ENCODE assay signal across 16 cellular contexts in the genomic region with DNA sequence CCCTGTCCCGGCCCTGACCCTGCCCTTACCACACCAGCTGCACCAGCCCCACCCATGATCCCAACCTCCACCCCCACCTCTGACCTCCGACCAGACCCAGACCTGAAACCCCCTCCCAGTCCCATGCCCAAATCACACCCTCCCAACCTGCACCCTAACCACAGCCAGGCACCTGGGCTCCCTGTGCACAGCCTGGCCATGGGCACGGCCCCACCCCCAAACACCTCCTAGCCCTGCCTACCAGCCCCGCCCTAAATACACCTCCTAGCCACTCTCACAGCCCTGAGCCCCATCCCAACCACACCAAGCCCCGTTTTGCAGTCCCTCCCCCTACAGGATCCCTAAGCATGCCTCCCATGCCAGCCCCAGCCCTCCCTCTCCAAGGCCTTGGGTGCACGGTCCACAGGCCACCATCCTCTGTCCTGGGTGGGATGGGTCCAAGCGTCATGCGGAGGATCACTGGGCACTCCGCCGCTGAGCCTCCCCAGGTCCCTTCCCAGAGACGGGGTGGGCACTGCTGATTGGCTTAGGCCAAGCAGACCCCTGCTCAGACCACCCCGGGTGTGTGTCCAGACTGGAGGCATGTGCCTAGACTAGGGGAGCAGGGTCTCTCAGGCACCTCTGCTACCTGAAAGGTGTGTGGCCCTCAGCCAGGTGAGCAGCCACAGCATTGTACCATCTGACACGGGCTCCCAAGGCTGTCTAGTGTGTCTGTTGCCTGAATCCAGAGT. TPM values are rescaled to one million over a fixed set of nuclear protein-coding genes. Genes with fewer than 3 reads are reported as not detected.
DNase-seq lines count a peak whose midpoint lies in the region; ATAC-seq and TF ChIP-seq lines count a peak whose summit lies in the region.
"Had no signal": no experiment of that assay in that cellular context is flagged by ENCODE, and none has a peak within 500 bp of the region (broad histone marks: within the 10 kb centered on the region; RNA-seq: fewer than 3 reads in every experiment).

No MANE protein-coding gene starts in this region.

- no peak overlapping the region for H3K4me3 ChIP-seq in GM23338
- H3K4me3 ChIP-seq: Peyer's patch had no signal

- H3K4me1 Mint-ChIP-seq in GM23338 (no peaks in the 10 kb centered on the region), WTC11 (no peaks in the 10 kb centered on the region)
- H3K4me1 Mint-ChIP-seq in stimulated activated naive CD8-positive, alpha-beta T cell treated with anti-CD3 and anti-CD28 coated beads, Interleukin-15, amount 100 ng/mL, for 72 hours: no peaks in the 10 kb centered on the region

- H3K4me3 Mint-ChIP-seq in GM23338: no peak overlapping the region
- H3K4me3 Mint-ChIP-seq in WTC11: no peak overlapping the region
- no peak overlapping the region for H3K4me3 Mint-ChIP-seq in stimulated activated naive CD8-positive, alpha-beta T cell treated with anti-CD3 and anti-CD28 coated beads, Interleukin-15, amount 100 ng/mL, for 72 hours

- DNase-seq in GM23338 (ENCODE audit: low spot score) (no peak), WTC11 (ENCODE audit: low spot score) (no peak), mesenteric fat pad (ENCODE audit: low spot score) (peak; percentile 84), NCI-H2029 treated with DMSO at 0.1 percent for 48 hours (lab: John Stamatoyannopoulos, UW) (no peak)
- no peak for DNase-seq in stimulated activated naive CD8-positive, alpha-beta T cell treated with anti-CD3 and anti-CD28 coated beads, Interleukin-15, amount 100 ng/mL, for 72 hours
- DNase-seq: C1 segment of cervical spinal cord; KG1; NCI-H1105 treated with DMSO at 0.1 percent for 48 hours; NCI-H1694; NCI-H510A; NCI-H748 treated with DMSO at 0.1 percent for 48 hours; NK-92 treated with Interleukin-12 subunit alpha and Interleukin-12 subunit beta, amount 100 ng/mL, for 24 hours; Peyer's patch had no signal

- CTCF ChIA-PET in WTC11 (lab: Charles Lee): no interaction called here

- no peaks in the 10 kb centered on the region for H3F3A ChIP-seq in GM23338 (replicated peaks; ENCODE audit: low read depth)

- no peaks in the 10 kb centered on the region for H4K20me1 ChIP-seq in GM23338 (replicated peaks; ENCODE audit: insufficient read depth)

- no peak overlapping the region for H3K27ac ChIP-seq in GM23338 (ENCODE audit: low read depth)
- H3K27ac ChIP-seq: Peyer's patch had no signal

- H3K27me3 ChIP-seq in GM23338 (ENCODE audit: insufficient read depth): no peaks in the 10 kb centered on the region
- H3K27me3 ChIP-seq: Peyer's patch had no signal

- H3K27ac Mint-ChIP-seq in GM23338 (no peak overlapping the region), WTC11 (no peak overlapping the region)
- H3K27ac Mint-ChIP-seq in stimulated activated naive CD8-positive, alpha-beta T cell treated with anti-CD3 and anti-CD28 coated beads, Interleukin-15, amount 100 ng/mL, for 72 hours: no peak overlapping the region

- no peaks in the 10 kb centered on the region for H3K9me2 ChIP-seq in GM23338 (ENCODE audit: insufficient read depth)

- H3K79me2 ChIP-seq in GM23338 (replicated peaks; ENCODE audit: insufficient read depth): no peaks in the 10 kb centered on the region

- ATAC-seq in GM23338: peak; percentile 44; the same call in 2 of the 3 replicates
- ATAC-seq in WTC11: peak; percentile 38
- peak; percentile 37 for ATAC-seq in stimulated activated naive CD8-positive, alpha-beta T cell treated with anti-CD3 and anti-CD28 coated beads, Interleukin-15, amount 100 ng/mL, for 72 hours
- no peak for ATAC-seq in GM19452 (IDR thresholded peaks at IDR 0.05; ENCODE audit: unreplicated experiment)
- no peak for ATAC-seq in HG03108 (IDR thresholded peaks at IDR 0.05; ENCODE audit: unreplicated experiment)
- ATAC-seq: Right ventricle myocardium inferior had no signal

- POLR2A ChIA-PET in WTC11 (lab: Charles Lee): no interaction called here

- no peak for TF ChIP-seq CTCF in GM23338 (conservative IDR thresholded peaks at IDR 0.05; ENCODE audit: low read depth in 2 of 2)
- TF ChIP-seq CTCF in WTC11 (IDR thresholded peaks at IDR 0.05): no peak

- H3K36me3 ChIP-seq in GM23338 (ENCODE audit: insufficient read depth): no peaks in the 10 kb centered on the region
- H3K36me3 ChIP-seq: Peyer's patch had no signal

- H3K9me3 Mint-ChIP-seq in GM23338 (peaks cover 7% of the 10 kb centered on the region; the same call in 2 of the 3 replicates), WTC11 (no peaks in the 10 kb centered on the region)
- peaks cover 0 to 12% of the 10 kb centered on the region in 2 donors for H3K9me3 Mint-ChIP-seq in stimulated activated naive CD8-positive, alpha-beta T cell treated with anti-CD3 and anti-CD28 coated beads, Interleukin-15, amount 100 ng/mL, for 72 hours

- H3K27me3 Mint-ChIP-seq in GM23338 (ENCODE audit: insufficient read depth, low read depth, poor library complexity) (peaks cover 4% of the 10 kb centered on the region), WTC11 (ENCODE audit: low read depth) (no peaks in the 10 kb centered on the region; the same call in 1 of the 2 replicates)
- peaks cover 23% of the 10 kb centered on the region for H3K27me3 Mint-ChIP-seq in stimulated activated naive CD8-positive, alpha-beta T cell treated with anti-CD3 and anti-CD28 coated beads, Interleukin-15, amount 100 ng/mL, for 72 hours

- no peak overlapping the region for H3K4me2 ChIP-seq in GM23338

- H2AFZ ChIP-seq in GM23338: no peak overlapping the region

- H3K4me1 ChIP-seq in GM23338 (ENCODE audit: insufficient read depth): no peaks in the 10 kb centered on the region
- H3K4me1 ChIP-seq: Peyer's patch had no signal

- H3K36me3 Mint-ChIP-seq in GM23338 (ENCODE audit: low read depth): no peaks in the 10 kb centered on the region
- no peaks in the 10 kb centered on the region for H3K36me3 Mint-ChIP-seq in WTC11

TF ChIP-seq in GM23338, 12 proteins besides CTCF, POLR2A, EP300 and RAD21 (continues in another document):
- TF ChIP-seq EZH2 (IDR thresholded peaks at IDR 0.05; ENCODE audit: low read depth, unreplicated experiment): no peak
- no peak for TF ChIP-seq POLR2AphosphoS5 (IDR thresholded peaks at IDR 0.05; ENCODE audit: low read depth)
- TF ChIP-seq ZNF331 (CRISPR knock-in tag; IDR thresholded peaks at IDR 0.05; ENCODE audit: low read depth): no peak

TF ChIP-seq in WTC11, 78 proteins besides CTCF, POLR2A, EP300 and RAD21:
- TF ChIP-seq, protein P1, sequence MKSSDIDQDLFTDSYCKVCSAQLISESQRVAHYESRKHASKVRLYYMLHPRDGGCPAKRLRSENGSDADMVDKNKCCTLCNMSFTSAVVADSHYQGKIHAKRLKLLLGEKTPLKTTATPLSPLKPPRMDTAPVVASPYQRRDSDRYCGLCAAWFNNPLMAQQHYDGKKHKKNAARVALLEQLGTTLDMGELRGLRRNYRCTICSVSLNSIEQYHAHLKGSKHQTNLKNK (CRISPR knock-in tag; IDR thresholded peaks at IDR 0.05): no peak
- TF ChIP-seq ZNF416 (CRISPR knock-in tag; IDR thresholded peaks at IDR 0.05): no peak
- no peak for TF ChIP-seq ETV6 (CRISPR knock-in tag; IDR thresholded peaks at IDR 0.05)
- TF ChIP-seq CREM (CRISPR knock-in tag; IDR thresholded peaks at IDR 0.05): no peak
- no peak for TF ChIP-seq HMGA2 (CRISPR knock-in tag; IDR thresholded peaks at IDR 0.05)
- TF ChIP-seq, protein P2, sequence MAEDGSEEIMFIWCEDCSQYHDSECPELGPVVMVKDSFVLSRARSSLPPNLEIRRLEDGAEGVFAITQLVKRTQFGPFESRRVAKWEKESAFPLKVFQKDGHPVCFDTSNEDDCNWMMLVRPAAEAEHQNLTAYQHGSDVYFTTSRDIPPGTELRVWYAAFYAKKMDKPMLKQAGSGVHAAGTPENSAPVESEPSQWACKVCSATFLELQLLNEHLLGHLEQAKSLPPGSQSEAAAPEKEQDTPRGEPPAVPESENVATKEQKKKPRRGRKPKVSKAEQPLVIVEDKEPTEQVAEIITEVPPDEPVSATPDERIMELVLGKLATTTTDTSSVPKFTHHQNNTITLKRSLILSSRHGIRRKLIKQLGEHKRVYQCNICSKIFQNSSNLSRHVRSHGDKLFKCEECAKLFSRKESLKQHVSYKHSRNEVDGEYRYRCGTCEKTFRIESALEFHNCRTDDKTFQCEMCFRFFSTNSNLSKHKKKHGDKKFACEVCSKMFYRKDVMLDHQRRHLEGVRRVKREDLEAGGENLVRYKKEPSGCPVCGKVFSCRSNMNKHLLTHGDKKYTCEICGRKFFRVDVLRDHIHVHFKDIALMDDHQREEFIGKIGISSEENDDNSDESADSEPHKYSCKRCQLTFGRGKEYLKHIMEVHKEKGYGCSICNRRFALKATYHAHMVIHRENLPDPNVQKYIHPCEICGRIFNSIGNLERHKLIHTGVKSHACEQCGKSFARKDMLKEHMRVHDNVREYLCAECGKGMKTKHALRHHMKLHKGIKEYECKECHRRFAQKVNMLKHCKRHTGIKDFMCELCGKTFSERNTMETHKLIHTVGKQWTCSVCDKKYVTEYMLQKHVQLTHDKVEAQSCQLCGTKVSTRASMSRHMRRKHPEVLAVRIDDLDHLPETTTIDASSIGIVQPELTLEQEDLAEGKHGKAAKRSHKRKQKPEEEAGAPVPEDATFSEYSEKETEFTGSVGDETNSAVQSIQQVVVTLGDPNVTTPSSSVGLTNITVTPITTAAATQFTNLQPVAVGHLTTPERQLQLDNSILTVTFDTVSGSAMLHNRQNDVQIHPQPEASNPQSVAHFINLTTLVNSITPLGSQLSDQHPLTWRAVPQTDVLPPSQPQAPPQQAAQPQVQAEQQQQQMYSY (CRISPR knock-in tag; IDR thresholded peaks at IDR 0.05): no peak
- no peak for TF ChIP-seq ATF1 (CRISPR knock-in tag; IDR thresholded peaks at IDR 0.05)
- no peak for TF ChIP-seq KAT7 (CRISPR knock-in tag; IDR thresholded peaks at IDR 0.05; ENCODE audit: borderline replicate concordance)
- TF ChIP-seq, protein P3, sequence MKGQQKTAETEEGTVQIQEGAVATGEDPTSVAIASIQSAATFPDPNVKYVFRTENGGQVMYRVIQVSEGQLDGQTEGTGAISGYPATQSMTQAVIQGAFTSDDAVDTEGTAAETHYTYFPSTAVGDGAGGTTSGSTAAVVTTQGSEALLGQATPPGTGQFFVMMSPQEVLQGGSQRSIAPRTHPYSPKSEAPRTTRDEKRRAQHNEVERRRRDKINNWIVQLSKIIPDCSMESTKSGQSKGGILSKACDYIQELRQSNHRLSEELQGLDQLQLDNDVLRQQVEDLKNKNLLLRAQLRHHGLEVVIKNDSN (CRISPR knock-in tag; IDR thresholded peaks at IDR 0.05): no peak
- TF ChIP-seq CDX4 (CRISPR knock-in tag; IDR thresholded peaks at IDR 0.05; ENCODE audit: borderline replicate concordance): no peak

RNA-seq across cellular contexts. Expression of gene INSIG1, which starts 30.1 kb away (rescaled TPM):
- 106 and 131 TPM in 2 replicates for total RNA-seq in GM23338 (2014; rRNA removed; shearing (Covaris generic))
- 70.3 and 71.5 TPM in 2 replicates for polyA plus RNA-seq in GM23338 (2016; fragmentation: Nextera tagmentation; extraction: Ambion mirVana)
- total RNA-seq in WTC11 (2021) (32.3 to 41.2 TPM (median 40.1 TPM) in 3 replicates), mesenteric fat pad (43.6 TPM)

Comparison
In these comparisons a context has a peak if more than half of its experiments do, and no peak if none do; other contexts are left out.
1. ATAC-seq: peak in GM23338 (single experiment), WTC11 (single experiment) and stimulated activated naive CD8-positive, alpha-beta T cell treated with anti-CD3 and anti-CD28 coated beads, Interleukin-15, amount 100 ng/mL, for 72 hours (single experiment); none in GM19452 (single experiment) and HG03108 (single experiment).